ENCODE assay signal across 31 cellular contexts in genomic region chrX:41233988-41234387, GRCh38.
"Had no signal": no experiment of that assay in that cellular context is flagged by ENCODE, and none has a peak within 500 bp of the region (broad histone marks: within the 10 kb centered on the region; RNA-seq: fewer than 3 reads in every experiment).

No MANE protein-coding gene starts in this region.

- H3K27me3 ChIP-seq: brain microvascular endothelial cell, colonic mucosa, foreskin keratinocyte, gastrocnemius medialis had no signal

- H3K36me3 Mint-ChIP-seq: activated naive CD8-positive, alpha-beta T cell had no signal

- H3K9me3 ChIP-seq: colonic mucosa, gastrocnemius medialis, heart left ventricle had no signal

- DNase-seq: activated B cell treated with CpG ODN at 0.5 μM for 24 hours; activated CD4-positive, alpha-beta T cell treated with anti-CD3 and anti-CD28 coated beads for 48 hours; activated CD4-positive, alpha-beta T cell treated with anti-CD3 and anti-CD28 coated beads, Interleukin-2, amount 50 U/mL, for 1 hour; activated CD4-positive, alpha-beta T cell treated with anti-CD3 and anti-CD28 coated beads, Interleukin-2, amount 50 U/mL, for 48 hours; activated CD8-positive, alpha-beta memory T cell treated with anti-CD3 and anti-CD28 coated beads for 24 hours; activated CD8-positive, alpha-beta T cell treated with anti-CD3 and anti-CD28 coated beads for 36 hours; activated effector memory CD4-positive, alpha-beta T cell treated with Interleukin-2 at 50 U/mL for 16 hours; activated gamma-delta T cell treated with Interleukin-2 at 50 U/mL for 16 hours; activated naive CD4-positive, alpha-beta T cell treated with anti-CD3 and anti-CD28 coated beads, Interleukin-2, amount 50 U/mL, for 16 hours; activated naive CD4-positive, alpha-beta T cell treated with Interleukin-2 at 50 U/mL for 16 hours; activated T-cell treated with anti-CD3 and anti-CD28 coated beads, Interleukin-2, amount 50 U/mL, for 4 hours; amniotic stem cell; anterior cingulate cortex; brain microvascular endothelial cell; caudate nucleus; colonic mucosa; effector CD8-positive, alpha-beta T cell; gastrocnemius medialis; glutamatergic neuron; heart left ventricle; T-helper 1 cell; T-helper 17 cell; T1000; WERI-Rb-1 had no signal

- ATAC-seq: activated CD4-positive, CD25-positive, alpha-beta regulatory T cell treated with anti-CD3 and anti-CD28 coated beads, Interleukin-2, amount 50 U/mL, for 24 hours; activated CD8-positive, alpha-beta T cell treated with anti-CD3 and anti-CD28 coated beads for 36 hours; activated T-cell treated with anti-CD3 and anti-CD28 coated beads, Interleukin-2, amount 50 U/mL, for 4 hours; activated T-helper 17 cell treated with anti-CD3 and anti-CD28 coated beads, Interleukin-2, amount 50 U/mL, for 72 hours; esophagus mucosa; foreskin keratinocyte; gastrocnemius medialis; heart left ventricle; T-helper 17 cell had no signal

- FAIRE-seq: endothelial cell of umbilical vein had no signal

- H3K4me1 ChIP-seq: colonic mucosa, gastrocnemius medialis had no signal

- H3K9me3 Mint-ChIP-seq: activated B cell treated with CpG ODN at 0.5 μM for 24 hours; activated CD8-positive, alpha-beta T cell treated with anti-CD3 and anti-CD28 coated beads for 36 hours; activated T-cell treated with anti-CD3 and anti-CD28 coated beads, Interleukin-2, amount 50 U/mL, for 4 hours; activated T-helper 17 cell treated with anti-CD3 and anti-CD28 coated beads, Interleukin-2, amount 50 U/mL, for 72 hours; T-helper 2 cell treated with Interferon-gamma antibody and Interleukin-4, amounts not matched to agents 5 μg/mL and 100 μg/mL, for 36 hours had no signal

- H3K4me3 ChIP-seq: colonic mucosa, gastrocnemius medialis, heart left ventricle had no signal

- H3K27me3 Mint-ChIP-seq: activated B cell treated with CpG ODN at 0.5 μM for 24 hours; activated CD8-positive, alpha-beta T cell treated with anti-CD3 and anti-CD28 coated beads for 36 hours; activated naive CD8-positive, alpha-beta T cell; activated T-helper 17 cell treated with anti-CD3 and anti-CD28 coated beads, Interleukin-2, amount 50 U/mL, for 72 hours; T-helper 17 cell had no signal

- H3K27ac Mint-ChIP-seq: activated B cell treated with CpG ODN at 0.5 μM for 24 hours; activated naive CD8-positive, alpha-beta T cell; activated T-helper 17 cell treated with anti-CD3 and anti-CD28 coated beads, Interleukin-2, amount 50 U/mL, for 72 hours; T-helper 17 cell; T-helper 2 cell treated with Interferon-gamma antibody and Interleukin-4, amounts not matched to agents 5 μg/mL and 100 μg/mL, for 36 hours had no signal

- H3K27ac ChIP-seq: brain microvascular endothelial cell, colonic mucosa, foreskin keratinocyte, gastrocnemius medialis, heart left ventricle, WERI-Rb-1 had no signal

- H3K4me3 Mint-ChIP-seq: activated B cell treated with CpG ODN at 0.5 μM for 24 hours; activated CD8-positive, alpha-beta T cell treated with anti-CD3 and anti-CD28 coated beads for 36 hours; activated naive CD8-positive, alpha-beta T cell; activated T-cell treated with anti-CD3 and anti-CD28 coated beads, Interleukin-2, amount 50 U/mL, for 4 hours; activated T-helper 17 cell treated with anti-CD3 and anti-CD28 coated beads, Interleukin-2, amount 50 U/mL, for 72 hours; T-helper 17 cell; T-helper 2 cell treated with Interferon-gamma antibody and Interleukin-4, amounts not matched to agents 5 μg/mL and 100 μg/mL, for 36 hours had no signal

- H3K4me1 Mint-ChIP-seq: activated T-helper 17 cell treated with anti-CD3 and anti-CD28 coated beads, Interleukin-2, amount 50 U/mL, for 72 hours; T-helper 17 cell had no signal
